In genomic region chr19:55913643-55914268, GRCh38 we compare ENCODE assay signal across 16 cellular contexts. TPM values are rescaled to one million over a fixed set of nuclear protein-coding genes. Genes with fewer than 3 reads are reported as not detected.
A peak's percentile ranks its signal among the peaks of the same experiment; 100 is the strongest.
DNase-seq lines count a peak whose midpoint lies in the region; ATAC-seq and TF ChIP-seq lines count a peak whose summit lies in the region.
"Had no signal": no experiment of that assay in that cellular context is flagged by ENCODE, and none has a peak within 500 bp of the region (broad histone marks: within the 10 kb centered on the region; RNA-seq: fewer than 3 reads in every experiment).

No MANE protein-coding gene starts in this region.

- H3K36me3 ChIP-seq in upper lobe of right lung = no peaks in the 10 kb centered on the region
- H3K36me3 ChIP-seq: adrenal gland, tibial artery had no signal

- peak; percentile 3 for DNase-seq in activated CD4-positive, alpha-beta T cell treated with anti-CD3 and anti-CD28 coated beads for 48 hours
- DNase-seq in activated CD4-positive, alpha-beta T cell treated with anti-CD3 and anti-CD28 coated beads for 4 hours = no peak
- DNase-seq in KBM-7 = peak; percentile 38
- no peak for DNase-seq in upper lobe of right lung
- DNase-seq in cortex of kidney (lab: John Stamatoyannopoulos, UW) = no peak
- DNase-seq: GOT3; naive thymus-derived CD4-positive, alpha-beta T cell; NCI-H526 treated with DMSO at 0.1 percent for 48 hours; T-helper 2 cell; tibial artery had no signal

- H3K27ac ChIP-seq in upper lobe of right lung = no peak overlapping the region
- H3K27ac ChIP-seq: adrenal gland, coronary artery, skin epidermis, tibial artery had no signal

- TF ChIP-seq CTCF in upper lobe of right lung (IDR thresholded peaks at IDR 0.05) = peak; percentile 16

- H3K27me3 ChIP-seq in upper lobe of right lung = no peaks in the 10 kb centered on the region
- H3K27me3 ChIP-seq: adrenal gland, tibial artery had no signal

- intact Hi-C loops in upper lobe of right lung (cut with DNase I) = no loop called here

- H3K4me1 ChIP-seq in upper lobe of right lung = no peaks in the 10 kb centered on the region
- H3K4me1 ChIP-seq: adrenal gland, tibial artery had no signal

- no peak overlapping the region for H3K4me3 ChIP-seq in upper lobe of right lung
- H3K4me3 ChIP-seq: adrenal gland, coronary artery, skin epidermis, tibial artery had no signal

- ATAC-seq in SK-N-SH treated with all-trans-retinoic acid at 6 μM for 48 hours (peak; percentile 60), upper lobe of right lung (no peak), GM19023 (IDR thresholded peaks at IDR 0.05; ENCODE audit: unreplicated experiment) (no peak), GM21390 (IDR thresholded peaks at IDR 0.05; ENCODE audit: unreplicated experiment) (no peak)
- ATAC-seq: naive thymus-derived CD4-positive, alpha-beta T cell had no signal

- H3K9me3 ChIP-seq in upper lobe of right lung = peaks cover 10% of the 10 kb centered on the region

- in situ Hi-C loops in KBM-7 (cut with MboI; ENCODE audit: low pct_unique_long_range_greater_than_20kb, low sequenced_read_pairs) = no loop called here

TF ChIP-seq in SK-N-SH treated with all-trans-retinoic acid at 6 μM for 48 hours, 23 proteins besides CTCF, POLR2A, EP300 and RAD21:
- TF ChIP-seq SNAI2 (CRISPR knock-in tag; IDR thresholded peaks at IDR 0.05) (no peak), BACH2 (CRISPR knock-in tag; IDR thresholded peaks at IDR 0.05; ENCODE audit: borderline replicate concordance) (no peak), ZNF70 (CRISPR knock-in tag; IDR thresholded peaks at IDR 0.05) (no peak), CSRNP3 (CRISPR knock-in tag; IDR thresholded peaks at IDR 0.05) (no peak), ARNTL (CRISPR knock-in tag; IDR thresholded peaks at IDR 0.05; ENCODE audit: borderline replicate concordance, low read depth) (no peak), PATZ1 (CRISPR knock-in tag; IDR thresholded peaks at IDR 0.05; ENCODE audit: borderline replicate concordance) (no peak), ESRRG (CRISPR knock-in tag; IDR thresholded peaks at IDR 0.05) (no peak), ZFP3 (CRISPR knock-in tag; IDR thresholded peaks at IDR 0.05) (no peak), ZNF8 (CRISPR knock-in tag; IDR thresholded peaks at IDR 0.05) (no peak), GLIS3 (CRISPR knock-in tag; IDR thresholded peaks at IDR 0.05) (no peak), RARB (CRISPR knock-in tag; IDR thresholded peaks at IDR 0.05) (no peak), POU6F1 (CRISPR knock-in tag; IDR thresholded peaks at IDR 0.05; ENCODE audit: borderline replicate concordance, low read depth) (no peak), CREB5 (CRISPR knock-in tag; IDR thresholded peaks at IDR 0.05; ENCODE audit: low read depth) (no peak), TCF4 (CRISPR knock-in tag; IDR thresholded peaks at IDR 0.05; ENCODE audit: borderline replicate concordance) (no peak), OSR1 (CRISPR knock-in tag; IDR thresholded peaks at IDR 0.05) (no peak), ISL1 (CRISPR knock-in tag; IDR thresholded peaks at IDR 0.05) (no peak), CSDC2 (CRISPR knock-in tag; IDR thresholded peaks at IDR 0.05) (no peak)
TF ChIP-seq in SK-N-SH treated with all-trans-retinoic acid at 6 μM for 48 hours: peak in this region for 0.

RNA-seq across cellular contexts. Expression of gene NLRP13, which starts 18.4 kb away (rescaled TPM):
- total RNA-seq in upper lobe of right lung = not detected
- total RNA-seq: adrenal gland; naive thymus-derived CD4-positive, alpha-beta T cell had no signal

RNA-seq across cellular contexts. Expression of gene NLRP8, which starts 33.9 kb away (rescaled TPM):
- total RNA-seq in upper lobe of right lung = not detected
- total RNA-seq: adrenal gland; naive thymus-derived CD4-positive, alpha-beta T cell had no signal

Comparison
In these comparisons a context has a peak if more than half of its experiments do, and no peak if none do; other contexts are left out.
1. DNase-seq: peak in activated CD4-positive, alpha-beta T cell treated with anti-CD3 and anti-CD28 coated beads for 48 hours (single experiment) and KBM-7 (single experiment); none in activated CD4-positive, alpha-beta T cell treated with anti-CD3 and anti-CD28 coated beads for 4 hours (0 of 2), upper lobe of right lung (single experiment) and cortex of kidney (single experiment).